25 cellular contexts compared by ENCODE assay signal in the genomic region with DNA sequence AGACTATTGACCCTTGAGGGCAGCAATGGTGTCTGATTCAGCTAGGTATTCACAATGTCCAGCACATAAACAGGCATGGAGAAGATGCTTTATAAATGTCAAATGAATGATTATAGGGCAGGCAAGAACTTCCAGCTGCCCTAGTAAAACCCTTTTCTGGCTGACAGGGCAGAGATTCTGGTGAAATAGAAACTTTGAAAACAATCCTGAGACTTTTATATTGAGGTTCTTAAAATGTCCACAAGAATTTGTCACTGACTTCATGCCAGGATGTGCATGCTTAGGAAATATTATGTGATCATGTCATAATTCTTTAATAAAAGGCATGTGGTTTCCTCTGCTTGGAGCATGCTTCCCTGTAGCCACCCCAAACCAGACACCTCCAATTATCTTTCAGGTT. TPM values are rescaled to one million over a fixed set of nuclear protein-coding genes. Genes with fewer than 3 reads are reported as not detected.
DNase-seq lines count a peak whose midpoint lies in the region; TF ChIP-seq lines count a peak whose summit lies in the region.
"Had no signal": no experiment of that assay in that cellular context is flagged by ENCODE, and none has a peak within 500 bp of the region (broad histone marks: within the 10 kb centered on the region; RNA-seq: fewer than 3 reads in every experiment).

No MANE protein-coding gene starts in this region.

- H3K36me3 ChIP-seq in mesenchymal stem cell (ENCODE audit: control insufficient read depth in 1 of 2, insufficient read depth in 2 of 2, low read depth in 1 of 2, low read length in 2 of 2) = no peaks in the 10 kb centered on the region
- H3K36me3 ChIP-seq: lower lobe of right lung, neural progenitor cell, upper lobe of right lung had no signal

- no peaks in the 10 kb centered on the region for H3K4me1 ChIP-seq in mesenchymal stem cell (ENCODE audit: control insufficient read depth, insufficient read depth, low read depth, low read length)
- H3K4me1 ChIP-seq: body of pancreas, lower lobe of right lung, upper lobe of right lung had no signal

- no peak overlapping the region for H3K14ac ChIP-seq in mesenchymal stem cell (ENCODE audit: low read length in 2 of 2)

- no peak overlapping the region for H3K23ac ChIP-seq in mesenchymal stem cell (ENCODE audit: low read length in 2 of 2)

- no peak overlapping the region for H2BK12ac ChIP-seq in mesenchymal stem cell (ENCODE audit: low read length in 2 of 2)

- H3K4me3 ChIP-seq in AG10803 (ENCODE audit: low read length) = no peak overlapping the region
- H3K4me3 ChIP-seq in cardiac fibroblast (replicated peaks in 1 of 2; ENCODE audit: low read depth in 2 of 2, low read length in 2 of 2) = no peak overlapping the region
- H3K4me3 ChIP-seq in mesenchymal stem cell (ENCODE audit: insufficient read depth in 1 of 2, low read depth in 1 of 2, low read length in 2 of 2) = peak overlapping the region in 1 of 2 experiments; percentile 22
- H3K4me3 ChIP-seq: body of pancreas, lower lobe of right lung, mucosa of descending colon, neural progenitor cell, upper lobe of right lung had no signal

- H3K18ac ChIP-seq in mesenchymal stem cell (ENCODE audit: low read depth in 1 of 2, low read length in 2 of 2) = no peak overlapping the region

- no peak overlapping the region for H3K27ac Mint-ChIP-seq in progenitor cell of endocrine pancreas
- H3K27ac Mint-ChIP-seq: activated naive CD8-positive, alpha-beta T cell treated with anti-CD3 and anti-CD28 coated beads, Interleukin-2, amount 50 U/mL, for 24 hours; neural progenitor cell had no signal

- no peak overlapping the region for H4K8ac ChIP-seq in mesenchymal stem cell (ENCODE audit: low read length)

- in situ Hi-C loops in GM13976 (cut with MboI; ENCODE audit: low sequenced_read_pairs, unreplicated experiment) = no loop called here

- H4K91ac ChIP-seq in mesenchymal stem cell (ENCODE audit: low read length) = no peak overlapping the region

- H3K4me1 Mint-ChIP-seq in progenitor cell of endocrine pancreas (ENCODE audit: low read depth) = no peaks in the 10 kb centered on the region
- H3K4me1 Mint-ChIP-seq: activated naive CD8-positive, alpha-beta T cell treated with anti-CD3 and anti-CD28 coated beads, Interleukin-2, amount 50 U/mL, for 24 hours had no signal

- H3K4ac ChIP-seq in mesenchymal stem cell (ENCODE audit: low read depth in 1 of 2, low read length in 2 of 2) = no peak overlapping the region

- no peaks in the 10 kb centered on the region for H3K79me1 ChIP-seq in mesenchymal stem cell (replicated peaks; ENCODE audit: low read length, poor library complexity, severe bottlenecking)

- no peaks in the 10 kb centered on the region for H3K36me3 Mint-ChIP-seq in progenitor cell of endocrine pancreas (ENCODE audit: insufficient read depth)
- H3K36me3 Mint-ChIP-seq: neural progenitor cell had no signal

- H3K9me3 Mint-ChIP-seq in progenitor cell of endocrine pancreas (ENCODE audit: low read depth) = no peaks in the 10 kb centered on the region
- H3K9me3 Mint-ChIP-seq: activated naive CD8-positive, alpha-beta T cell treated with anti-CD3 and anti-CD28 coated beads, Interleukin-2, amount 50 U/mL, for 24 hours; neural progenitor cell had no signal

- no peak overlapping the region for H2AK5ac ChIP-seq in mesenchymal stem cell (ENCODE audit: low read length, severe bottlenecking)

- H2BK15ac ChIP-seq in mesenchymal stem cell (ENCODE audit: low read depth, poor library complexity, severe bottlenecking) = no peak overlapping the region

- peak; percentile 83 for DNase-seq in AG10803 (ENCODE audit: low read depth)
- peak; percentile 9 for DNase-seq in HCEC 1CT
- DNase-seq in cardiac fibroblast (ENCODE audit: low read depth in 2 of 2) = peak; percentile 16 to 61
- no peak for DNase-seq in mesenchymal stem cell
- DNase-seq in progenitor cell of endocrine pancreas (ENCODE audit: low spot score, unreplicated experiment) = no peak
- DNase-seq in HT-29 (ENCODE audit: low spot score) = no peak
- DNase-seq in NCI-H146 (lab: John Stamatoyannopoulos, UW) = no peak
- DNase-seq in GM13976 (ENCODE audit: low spot score) = no peak
- DNase-seq: activated CD4-positive, alpha-beta T cell treated with anti-CD3 and anti-CD28 coated beads for 1 hour; activated gamma-delta T cell; activated naive CD8-positive, alpha-beta T cell treated with anti-CD3 and anti-CD28 coated beads, Interleukin-2, amount 50 U/mL, for 24 hours; body of pancreas; erythroblast; lower lobe of right lung; mucosa of descending colon; NCI-H1048; NCI-H2029; T-helper 1 cell; upper lobe of right lung had no signal

- H3K9ac ChIP-seq in mesenchymal stem cell (ENCODE audit: low read length) = peak overlapping the region; percentile 52
- H3K9ac ChIP-seq: neural progenitor cell had no signal

- H2BK5ac ChIP-seq in mesenchymal stem cell (ENCODE audit: low read depth, low read length, poor library complexity, severe bottlenecking) = no peak overlapping the region

- H2AFZ ChIP-seq in mesenchymal stem cell (ENCODE audit: low read depth, low read length) = no peak overlapping the region
- H2AFZ ChIP-seq: neural progenitor cell had no signal

- H3K27me3 Mint-ChIP-seq in progenitor cell of endocrine pancreas = no peaks in the 10 kb centered on the region
- H3K27me3 Mint-ChIP-seq: activated naive CD8-positive, alpha-beta T cell treated with anti-CD3 and anti-CD28 coated beads, Interleukin-2, amount 50 U/mL, for 24 hours had no signal

- H2BK120ac ChIP-seq in mesenchymal stem cell (ENCODE audit: low read depth, low read length) = no peak overlapping the region

- no peaks in the 10 kb centered on the region for H3K27me3 ChIP-seq in mesenchymal stem cell (ENCODE audit: control insufficient read depth in 1 of 2, insufficient read depth in 1 of 2, low read length in 2 of 2)
- H3K27me3 ChIP-seq: body of pancreas, neural progenitor cell, upper lobe of right lung had no signal

- H3K27ac ChIP-seq in mesenchymal stem cell (ENCODE audit: low read length, poor library complexity, severe bottlenecking) = no peak overlapping the region
- H3K27ac ChIP-seq: body of pancreas, lower lobe of right lung, neural progenitor cell, upper lobe of right lung had no signal

- no peak for TF ChIP-seq CTCF in AG10803 (conservative IDR thresholded peaks at IDR 0.05; ENCODE audit: low read length)
- no peak for TF ChIP-seq CTCF in cardiac fibroblast (IDR thresholded peaks at IDR 0.05; ENCODE audit: low read depth, low read length)
- TF ChIP-seq CTCF in progenitor cell of endocrine pancreas (IDR thresholded peaks at IDR 0.05; ENCODE audit: unreplicated experiment) = no peak
- no peak for TF ChIP-seq CTCF in GM13976 (IDR thresholded peaks at IDR 0.05; ENCODE audit: borderline replicate concordance, control extremely low read depth, extremely low read depth, insufficient read depth, missing control alignments)

- no peaks in the 10 kb centered on the region for H3K9me3 ChIP-seq in mesenchymal stem cell (ENCODE audit: control insufficient read depth, low read length)
- H3K9me3 ChIP-seq: body of pancreas, lower lobe of right lung, mucosa of descending colon, upper lobe of right lung had no signal

- no peak overlapping the region for H3K4me2 ChIP-seq in mesenchymal stem cell (ENCODE audit: low read length, poor library complexity, severe bottlenecking)
- H3K4me2 ChIP-seq: neural progenitor cell had no signal

- H3K4me3 Mint-ChIP-seq in progenitor cell of endocrine pancreas (ENCODE audit: low read depth) = no peak overlapping the region
- H3K4me3 Mint-ChIP-seq: activated naive CD8-positive, alpha-beta T cell treated with anti-CD3 and anti-CD28 coated beads, Interleukin-2, amount 50 U/mL, for 24 hours; neural progenitor cell had no signal

RNA-seq across cellular contexts. Expression of a gene that starts 43.2 kb away (rescaled TPM):
- polyA plus RNA-seq in mesenchymal stem cell (2013, experiment 1 of 2) = not detected
- polyA plus RNA-seq in mesenchymal stem cell (2013, experiment 2 of 2) = not detected
- not detected in 2 replicates for total RNA-seq in progenitor cell of endocrine pancreas
- total RNA-seq in HT-29 (2014; rRNA removed; shearing (Covaris generic)) = not detected in 2 replicates
- total RNA-seq: A673, body of pancreas, chondrocyte, IMR-90, lower lobe of right lung, mucosa of descending colon, posterior vena cava, upper lobe of right lung had no signal
- polyA plus RNA-seq: IMR-90, keratinocyte had no signal

Comparison
In these comparisons a context has a peak if more than half of its experiments do, and no peak if none do; other contexts are left out.
1. DNase-seq: peak in AG10803 (single experiment), HCEC 1CT (single experiment) and cardiac fibroblast (2 of 2); none in mesenchymal stem cell (single experiment), progenitor cell of endocrine pancreas (single experiment), HT-29 (single experiment), NCI-H146 (single experiment) and GM13976 (single experiment).